ENCODE assay signal across 15 cellular contexts in the genomic region with DNA sequence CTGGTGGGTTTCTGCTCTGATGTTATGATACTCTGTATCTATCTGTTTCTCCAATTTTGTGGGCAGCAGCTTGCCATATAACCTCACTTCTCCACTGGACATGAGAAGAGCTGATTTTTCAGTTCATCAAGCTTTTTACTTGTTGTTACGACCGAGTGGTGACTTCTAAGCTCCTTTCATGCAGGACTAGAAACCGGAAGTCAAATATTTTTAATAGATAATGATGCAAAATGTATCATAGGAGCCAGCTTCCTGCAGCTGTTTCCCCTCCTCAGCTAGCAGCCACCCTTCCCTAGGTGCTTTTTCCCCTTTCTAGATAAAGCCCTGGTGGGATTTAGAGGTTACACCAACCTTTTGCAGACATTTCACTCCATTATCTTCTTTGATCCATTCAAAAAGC. TPM values are rescaled to one million over a fixed set of nuclear protein-coding genes. Genes with fewer than 3 reads are reported as not detected.
DNase-seq lines count a peak whose midpoint lies in the region; ATAC-seq, FAIRE-seq and TF ChIP-seq lines count a peak whose summit lies in the region.
"Had no signal": no experiment of that assay in that cellular context is flagged by ENCODE, and none has a peak within 500 bp of the region (broad histone marks: within the 10 kb centered on the region; RNA-seq: fewer than 3 reads in every experiment).

No MANE protein-coding gene starts in this region.

- no peaks in the 10 kb centered on the region for H3K27me3 Mint-ChIP-seq in activated T-helper 1 cell treated with anti-CD3 and anti-CD28 coated beads, Interleukin-12 subunit alpha, Interleukin-12 subunit beta, Interleukin-2, Interleukin-4 antibody, amounts not matched to agents 30 ng/mL and 10 ng/mL and 1 ng/mL, durations not matched to agents 14 hours and 24 hours and 36 hours (ENCODE audit: insufficient read depth)
- H3K27me3 Mint-ChIP-seq in neural progenitor cell (ENCODE audit: insufficient read depth, low read depth), result peaks cover 5% of the 10 kb centered on the region

- H3K9me3 ChIP-seq in neural progenitor cell (ENCODE audit: low read depth), result no peaks in the 10 kb centered on the region

- no peak for TF ChIP-seq POLR2A in GM12891 (IDR thresholded peaks at IDR 0.05; ENCODE audit: low read depth, low read length)

- H3K4me3 ChIP-seq in neural progenitor cell, result no peak overlapping the region
- H3K4me3 ChIP-seq: MG63 had no signal

- no peaks in the 10 kb centered on the region for H3K79me2 ChIP-seq in neural progenitor cell (ENCODE audit: low read depth)

- no peak for TF ChIP-seq CTCF in neural progenitor cell (IDR thresholded peaks at IDR 0.05)

- no peak overlapping the region for H3K4me2 ChIP-seq in neural progenitor cell

- peaks cover 8% of the 10 kb centered on the region for H3K36me3 Mint-ChIP-seq in activated T-helper 1 cell treated with anti-CD3 and anti-CD28 coated beads, Interleukin-12 subunit alpha, Interleukin-12 subunit beta, Interleukin-2, Interleukin-4 antibody, amounts not matched to agents 30 ng/mL and 10 ng/mL and 1 ng/mL, durations not matched to agents 14 hours and 24 hours and 36 hours (ENCODE audit: low read depth)
- no peaks in the 10 kb centered on the region for H3K36me3 Mint-ChIP-seq in neural progenitor cell

- peak overlapping the region; percentile 75 for H3K27ac Mint-ChIP-seq in activated T-helper 1 cell treated with anti-CD3 and anti-CD28 coated beads, Interleukin-12 subunit alpha, Interleukin-12 subunit beta, Interleukin-2, Interleukin-4 antibody, amounts not matched to agents 30 ng/mL and 10 ng/mL and 1 ng/mL, durations not matched to agents 14 hours and 24 hours and 36 hours
- no peak overlapping the region for H3K27ac Mint-ChIP-seq in neural progenitor cell

- intact Hi-C loops in activated T-helper 1 cell treated with anti-CD3 and anti-CD28 coated beads, Interleukin-12 subunit alpha, Interleukin-12 subunit beta, Interleukin-2, Interleukin-4 antibody, amounts not matched to agents 30 ng/mL and 10 ng/mL and 1 ng/mL, durations not matched to agents 14 hours and 24 hours and 36 hours (cut with micrococcal nuclease), result no loop called here

- H2AFZ ChIP-seq in neural progenitor cell (replicated peaks), result peak overlapping the region; percentile 26

- peaks cover 6% of the 10 kb centered on the region for H3K9me3 Mint-ChIP-seq in activated T-helper 1 cell treated with anti-CD3 and anti-CD28 coated beads, Interleukin-12 subunit alpha, Interleukin-12 subunit beta, Interleukin-2, Interleukin-4 antibody, amounts not matched to agents 30 ng/mL and 10 ng/mL and 1 ng/mL, durations not matched to agents 14 hours and 24 hours and 36 hours
- peaks cover 6% of the 10 kb centered on the region for H3K9me3 Mint-ChIP-seq in neural progenitor cell

- peaks cover 8% of the 10 kb centered on the region for H3K4me1 ChIP-seq in neural progenitor cell

- DNase-seq in GM12891 (ENCODE audit: insufficient read length, low spot score), result no peak
- DNase-seq in Kasumi-1 (lab: John Stamatoyannopoulos, UW), result peak; percentile 44 to 61
- DNase-seq in activated T-helper 1 cell treated with anti-CD3 and anti-CD28 coated beads, Interleukin-12 subunit alpha, Interleukin-12 subunit beta, Interleukin-2, Interleukin-4 antibody, amounts not matched to agents 30 ng/mL and 10 ng/mL and 1 ng/mL, durations not matched to agents 14 hours and 24 hours and 36 hours (ENCODE audit: low spot score), result no peak
- DNase-seq in neural progenitor cell (ENCODE audit: low spot score), result no peak
- no peak for DNase-seq in Ammon's horn (ENCODE audit: low spot score)
- no peak for DNase-seq in inferior parietal cortex (ENCODE audit: extremely low spot score)
- DNase-seq: activated CD4-positive, alpha-beta T cell treated with anti-CD3 and anti-CD28 coated beads for 48 hours; cortex of kidney; left cardiac atrium; MG63; NCI-H510A treated with DMSO at 0.1 percent for 48 hours; SIG-M5 had no signal

- FAIRE-seq in GM12891 (lab: Jason Lieb, UNC), result peak; percentile 61
- FAIRE-seq: frontal cortex had no signal

- no peaks in the 10 kb centered on the region for H3K27me3 ChIP-seq in neural progenitor cell
- H3K27me3 ChIP-seq: MG63 had no signal

- H3K4me1 Mint-ChIP-seq in activated T-helper 1 cell treated with anti-CD3 and anti-CD28 coated beads, Interleukin-12 subunit alpha, Interleukin-12 subunit beta, Interleukin-2, Interleukin-4 antibody, amounts not matched to agents 30 ng/mL and 10 ng/mL and 1 ng/mL, durations not matched to agents 14 hours and 24 hours and 36 hours (ENCODE audit: low read depth), result peaks cover 70% of the 10 kb centered on the region
- H3K4me1 Mint-ChIP-seq in neural progenitor cell, result peaks cover 20% of the 10 kb centered on the region

- H3K36me3 ChIP-seq in neural progenitor cell, result no peaks in the 10 kb centered on the region
- H3K36me3 ChIP-seq: MG63 had no signal

- H3K4me3 Mint-ChIP-seq in activated T-helper 1 cell treated with anti-CD3 and anti-CD28 coated beads, Interleukin-12 subunit alpha, Interleukin-12 subunit beta, Interleukin-2, Interleukin-4 antibody, amounts not matched to agents 30 ng/mL and 10 ng/mL and 1 ng/mL, durations not matched to agents 14 hours and 24 hours and 36 hours, result peak overlapping the region; percentile 48
- H3K4me3 Mint-ChIP-seq in neural progenitor cell, result no peak overlapping the region

- H4K20me1 ChIP-seq in neural progenitor cell (ENCODE audit: low read depth), result no peaks in the 10 kb centered on the region

- no peak overlapping the region for H3K27ac ChIP-seq in neural progenitor cell

- H3F3A ChIP-seq in neural progenitor cell (ENCODE audit: low read depth), result no peaks in the 10 kb centered on the region

- no peak overlapping the region for H3K9ac ChIP-seq in neural progenitor cell

- ATAC-seq in GM21529 (IDR thresholded peaks at IDR 0.05; ENCODE audit: unreplicated experiment), result no peak

TF ChIP-seq in GM12891, 5 proteins besides CTCF, POLR2A, EP300 and RAD21:
- no peak for TF ChIP-seq TAF1 (IDR thresholded peaks at IDR 0.05; ENCODE audit: low read depth, low read length)
- TF ChIP-seq PAX5 (IDR thresholded peaks at IDR 0.05; ENCODE audit: insufficient read depth, low read length, severe bottlenecking), result no peak
- peak; percentile 38 for TF ChIP-seq SPI1 (IDR thresholded peaks at IDR 0.05; ENCODE audit: low read depth, low read length)
- TF ChIP-seq POU2F2 (IDR thresholded peaks at IDR 0.05; ENCODE audit: low read depth, low read length), result no peak
- TF ChIP-seq POLR2AphosphoS5 (IDR thresholded peaks at IDR 0.05; ENCODE audit: low read depth, low read length), result no peak
TF ChIP-seq in GM12891: peak in this region for 1.

RNA-seq across cellular contexts. Expression of a gene that starts 17.0 kb away (rescaled TPM):
- 8.8 TPM for polyA plus RNA-seq in GM12891 (2012; ENCODE audit: low read depth, missing spikeins)
- 341 and 348 TPM in 2 replicates for total RNA-seq in activated T-helper 1 cell treated with anti-CD3 and anti-CD28 coated beads, Interleukin-12 subunit alpha, Interleukin-12 subunit beta, Interleukin-2, Interleukin-4 antibody, amounts not matched to agents 30 ng/mL and 10 ng/mL and 1 ng/mL, durations not matched to agents 14 hours and 24 hours and 36 hours
- 11.5 and 20.9 TPM in 2 replicates for total RNA-seq in neural progenitor cell (ENCODE audit: low replicate concordance)

RNA-seq across cellular contexts. Expression of a gene that starts 59.6 kb away (rescaled TPM):
- not detected for polyA plus RNA-seq in GM12891 (2012; ENCODE audit: low read depth, missing spikeins)
- 0.12 and 0.29 TPM in 2 replicates for total RNA-seq in activated T-helper 1 cell treated with anti-CD3 and anti-CD28 coated beads, Interleukin-12 subunit alpha, Interleukin-12 subunit beta, Interleukin-2, Interleukin-4 antibody, amounts not matched to agents 30 ng/mL and 10 ng/mL and 1 ng/mL, durations not matched to agents 14 hours and 24 hours and 36 hours
- total RNA-seq in neural progenitor cell (ENCODE audit: low replicate concordance), result 0.06 and 0.17 TPM in 2 replicates
- total RNA-seq: osteocyte had no signal

Comparison
In these comparisons a context has a peak if more than half of its experiments do, and no peak if none do; other contexts are left out.
1. DNase-seq: peak in Kasumi-1 (2 of 2); none in GM12891 (single experiment), activated T-helper 1 cell treated with anti-CD3 and anti-CD28 coated beads, Interleukin-12 subunit alpha, Interleukin-12 subunit beta, Interleukin-2, Interleukin-4 antibody, amounts not matched to agents 30 ng/mL and 10 ng/mL and 1 ng/mL, durations not matched to agents 14 hours and 24 hours and 36 hours (single experiment), neural progenitor cell (single experiment), Ammon's horn (single experiment) and inferior parietal cortex (single experiment).
2. RNA of a gene that starts 17.0 kb away (total RNA-seq): 341 to 348 TPM in activated T-helper 1 cell treated with anti-CD3 and anti-CD28 coated beads, Interleukin-12 subunit alpha, Interleukin-12 subunit beta, Interleukin-2, Interleukin-4 antibody, amounts not matched to agents 30 ng/mL and 10 ng/mL and 1 ng/mL, durations not matched to agents 14 hours and 24 hours and 36 hours; 11.5 to 20.9 TPM in neural progenitor cell; every median in the first group is over 10 times any median in the second.